Comparison of ENCODE assay signal across 15 cellular contexts in genomic region chr15:83605595-83605994, GRCh38. TPM values are rescaled to one million over a fixed set of nuclear protein-coding genes. Genes with fewer than 3 reads are reported as not detected.
"Had no signal": no experiment of that assay in that cellular context is flagged by ENCODE, and none has a peak within 500 bp of the region (broad histone marks: within the 10 kb centered on the region; RNA-seq: fewer than 3 reads in every experiment).

No MANE protein-coding gene starts in this region.

- H3K27me3 ChIP-seq: brain microvascular endothelial cell, pancreas had no signal

- H3K4me3 ChIP-seq: mucosa of descending colon, pancreas had no signal

- DNase-seq: activated CD4-positive, alpha-beta T cell treated with anti-CD3 and anti-CD28 coated beads, Interleukin-2, amount 10 ng/mL, durations not matched to agents 7 days and 5 days; activated CD8-positive, alpha-beta T cell treated with anti-CD3 and anti-CD28 coated beads, Interleukin-2, amount 10 ng/mL, durations not matched to agents 7 days and 5 days; activated naive CD4-positive, alpha-beta T cell treated with anti-CD3 and anti-CD28 coated beads for 36 hours; activated T-cell treated with anti-CD3 and anti-CD28 coated beads, Interleukin-2, amount 50 U/mL, for 24 hours; anterior cingulate cortex; brain microvascular endothelial cell; cortex of kidney; left colon; mucosa of descending colon; naive thymus-derived CD4-positive, alpha-beta T cell; pancreas; stimulated activated CD4-positive, alpha-beta T cell treated with anti-CD3 and anti-CD28 coated beads, Interleukin-12 subunit alpha, Interleukin-12 subunit beta, amount 100 ng/mL, for 4 hours; stimulated activated CD4-positive, alpha-beta T cell treated with anti-CD3 and anti-CD28 coated beads, Interleukin-2, amount 100 ng/mL, for 24 hours; stimulated activated naive CD4-positive, alpha-beta T cell treated with Interleukin-2 at 50 U/mL for 16 hours; substantia nigra had no signal

- H3K27ac ChIP-seq: brain microvascular endothelial cell, pancreas had no signal

- H3K36me3 ChIP-seq: brain microvascular endothelial cell, pancreas had no signal

- H3K9me3 ChIP-seq: mucosa of descending colon, pancreas had no signal

- ATAC-seq: activated CD8-positive, alpha-beta T cell treated with anti-CD3 and anti-CD28 coated beads, Interleukin-2, amount 10 ng/mL, durations not matched to agents 7 days and 5 days; left colon; mucosa of descending colon; naive thymus-derived CD4-positive, alpha-beta T cell had no signal

- H3K4me1 ChIP-seq: pancreas had no signal

RNA-seq across cellular contexts. Expression of gene ADAMTSL3, which starts 48.3 kb away (rescaled TPM):
- total RNA-seq: activated CD4-positive, alpha-beta T cell treated with anti-CD3 and anti-CD28 coated beads, Interleukin-2, amount 10 ng/mL, durations not matched to agents 7 days and 5 days; activated CD8-positive, alpha-beta T cell treated with anti-CD3 and anti-CD28 coated beads, Interleukin-2, amount 10 ng/mL, durations not matched to agents 7 days and 5 days; activated naive CD4-positive, alpha-beta T cell treated with anti-CD3 and anti-CD28 coated beads for 36 hours; naive thymus-derived CD4-positive, alpha-beta T cell had no signal
- polyA plus RNA-seq: naive thymus-derived CD4-positive, alpha-beta T cell had no signal
